ENCODE assay signal across 8 cellular contexts in the genomic region with DNA sequence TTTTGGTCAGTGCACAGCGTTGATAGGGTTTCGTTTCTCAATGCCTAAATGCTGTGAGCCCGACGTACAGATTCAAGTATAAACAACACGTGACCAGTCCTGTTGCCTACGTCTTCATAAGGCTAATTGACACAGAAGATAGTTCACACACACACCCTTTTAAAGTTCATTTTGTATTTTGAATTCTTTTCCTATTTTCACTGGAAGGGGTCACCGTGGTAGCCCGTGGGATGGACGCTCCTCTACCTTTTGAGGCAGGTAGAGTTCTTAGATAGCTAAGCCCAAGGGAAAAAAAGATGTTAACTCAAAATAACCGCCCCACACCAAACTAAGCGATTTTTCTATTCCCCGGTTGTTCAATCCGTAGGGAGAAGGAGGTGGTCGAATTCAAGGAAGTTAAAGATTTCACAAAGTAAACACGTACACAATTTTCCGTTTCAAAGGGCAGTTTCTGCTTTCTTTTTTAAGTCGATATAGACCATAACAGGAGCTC.
DNase-seq lines count a peak whose midpoint lies in the region; ATAC-seq and FAIRE-seq lines count a peak whose summit lies in the region.

No MANE protein-coding gene starts in this region.

- peak; percentile 78 for FAIRE-seq in GM19239 (lab: Jason Lieb, UNC)

- peak overlapping the region; percentile 50 for H3K9ac ChIP-seq in rectal smooth muscle tissue (ENCODE audit: low read length)

- peak; percentile 44 for ATAC-seq in HG03354 (IDR thresholded peaks at IDR 0.05; ENCODE audit: poor library complexity, severe bottlenecking, unreplicated experiment)

- peak overlapping the region; percentile 70 for H3K4me3 ChIP-seq in rectal smooth muscle tissue (ENCODE audit: low read length)

- DNase-seq in DMS 273 treated with DMSO at 0.1 percent for 48 hours (lab: John Stamatoyannopoulos, UW) = peak; percentile 41
- peak; percentile 35 for DNase-seq in GM19239 (ENCODE audit: insufficient read length, low spot score)
- peak; percentile 69 for DNase-seq in NCI-H82 (lab: John Stamatoyannopoulos, UW)
- peak; percentile 68 for DNase-seq in activated effector memory CD4-positive, alpha-beta T cell treated with anti-CD3 and anti-CD28 coated beads, Interleukin-2, amount 50 U/mL, for 16 hours
- DNase-seq in globus pallidus (ENCODE audit: low spot score) = peak; percentile 72
- no peak for DNase-seq in NCI-H128 (lab: John Stamatoyannopoulos, UW; ENCODE audit: unreplicated experiment)

- no peaks in the 10 kb centered on the region for H3K36me3 ChIP-seq in rectal smooth muscle tissue (ENCODE audit: control insufficient read depth, insufficient read depth, low read length)

- peak overlapping the region; percentile 90 for H3K27ac ChIP-seq in rectal smooth muscle tissue (ENCODE audit: low read depth, low read length)

- H3K27me3 ChIP-seq in rectal smooth muscle tissue (ENCODE audit: control insufficient read depth, insufficient read depth, low read length) = no peaks in the 10 kb centered on the region

- peaks cover 18% of the 10 kb centered on the region for H3K4me1 ChIP-seq in rectal smooth muscle tissue (ENCODE audit: control insufficient read depth, insufficient read depth, low read length)
